Comparison of ENCODE assay signal across 20 cellular contexts in the genomic region with DNA sequence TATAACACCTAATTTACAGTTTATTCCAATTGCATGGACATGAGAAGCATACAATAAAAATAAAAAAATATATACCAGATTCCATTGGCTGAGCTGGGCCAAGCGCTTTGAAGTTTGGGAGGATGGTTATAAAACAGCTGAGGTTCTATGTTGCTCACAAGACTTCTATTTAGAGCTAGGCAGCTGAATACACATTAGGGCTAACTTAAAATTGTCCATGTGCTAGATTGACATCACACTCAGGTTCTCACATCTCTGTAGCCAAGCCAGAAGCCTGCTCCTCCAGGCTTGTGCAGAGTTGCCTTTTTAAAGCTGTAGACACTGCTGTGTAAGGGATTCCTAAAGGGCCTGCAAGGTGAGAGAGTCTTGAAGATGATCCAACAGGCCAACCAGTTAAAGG.
"Had no signal": no experiment of that assay in that cellular context is flagged by ENCODE, and none has a peak within 500 bp of the region (broad histone marks: within the 10 kb centered on the region; RNA-seq: fewer than 3 reads in every experiment).

No MANE protein-coding gene starts in this region.

- DNase-seq: stimulated activated CD4-positive, alpha-beta T cell treated with anti-CD3 and anti-CD28 coated beads, Interleukin-2, amount 100 ng/mL, for 48 hours; stimulated activated CD4-positive, alpha-beta T cell treated with anti-CD3 and anti-CD28 coated beads, Interleukin-4, amount 100 ng/mL, for 1 hour; stimulated activated CD4-positive, alpha-beta T cell treated with anti-CD3 and anti-CD28 coated beads, Interleukin-4, amount 100 ng/mL, for 24 hours; stimulated activated CD4-positive, alpha-beta T cell treated with anti-CD3 and anti-CD28 coated beads, Interleukin-4, amount 100 ng/mL, for 4 hours; stimulated activated CD8-positive, alpha-beta memory T cell treated with anti-CD3 and anti-CD28 coated beads, Interleukin-4, amount 100 ng/mL, for 48 hours; stimulated activated naive B cell treated with anti-CD40 and anti-IgM and Interleukin-4, amounts not matched to agents 10 μg/mL and 1 μg/mL and 100 μg/mL, for 72 hours; stimulated activated naive CD4-positive, alpha-beta T cell; stimulated activated naive CD4-positive, alpha-beta T cell treated with Interleukin-2 at 50 U/mL for 16 hours; stimulated activated naive CD8-positive, alpha-beta T cell treated with anti-CD3 and anti-CD28 coated beads, Interleukin-15, amount 100 ng/mL, for 72 hours; stimulated activated naive CD8-positive, alpha-beta T cell treated with anti-CD3 and anti-CD28 coated beads, Interleukin-15, Interleukin-2, amounts not matched to agents 100 U/mL and 50 U/mL, for 24 hours; stomach; substantia nigra; testis; thyroid gland; tibial artery; transverse colon; trophoblast cell; upper lobe of left lung; upper lobe of right lung; uterus had no signal
